15 cellular contexts compared by ENCODE assay signal in the genomic region with DNA sequence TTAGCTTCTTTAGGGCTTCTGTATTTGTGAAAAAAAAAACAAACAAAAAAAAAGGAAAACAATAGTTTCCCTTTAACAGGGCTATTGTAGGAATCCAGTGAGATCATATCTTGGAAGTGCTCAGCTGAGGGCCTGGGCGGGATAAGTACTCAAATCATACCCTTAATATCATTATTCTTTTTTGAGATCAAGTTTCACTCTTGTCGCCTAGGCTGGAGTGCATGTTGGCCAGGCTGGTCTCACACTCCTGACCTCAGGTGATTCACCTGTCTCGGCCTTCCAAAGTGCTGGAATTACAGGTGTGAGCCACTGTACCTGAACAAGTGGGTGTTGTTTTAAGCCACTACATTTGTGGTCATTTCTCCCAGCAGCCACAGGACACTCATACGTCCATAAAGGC.
DNase-seq lines count a peak whose midpoint lies in the region; ATAC-seq and TF ChIP-seq lines count a peak whose summit lies in the region.
"Had no signal": no experiment of that assay in that cellular context is flagged by ENCODE, and none has a peak within 500 bp of the region (broad histone marks: within the 10 kb centered on the region; RNA-seq: fewer than 3 reads in every experiment).

No MANE protein-coding gene starts in this region.

- H3K27me3 ChIP-seq in right atrium auricular region (no peaks in the 10 kb centered on the region), left lung (no peaks in the 10 kb centered on the region), skeletal muscle tissue (ENCODE audit: control insufficient read depth in 3 of 3, insufficient read depth in 3 of 3, low read length in 3 of 3) (no peaks in the 10 kb centered on the region)
- H3K27me3 ChIP-seq: BLaER1 treated with 17β-estradiol and CSF1 and Interleukin-3, amounts not matched to agents 10 nM and 100 nM had no signal

- H3K9me3 ChIP-seq in right atrium auricular region (no peaks in the 10 kb centered on the region), left lung (no peaks in the 10 kb centered on the region), skeletal muscle tissue (ENCODE audit: control insufficient read depth in 3 of 3, low read length in 3 of 3) (no peaks in the 10 kb centered on the region)

- H3K4me1 Mint-ChIP-seq in natural killer cell treated with Interleukin-12 subunit alpha and Interleukin-12 subunit beta and Interleukin-15 and Interleukin-18, amount 100 ng/mL, for 72 hours (ENCODE audit: low read depth in 2 of 2), result peaks cover 5 to 6% of the 10 kb centered on the region in 2 donors
- H3K4me1 Mint-ChIP-seq: CD4-positive, CD25-positive, alpha-beta regulatory T cell had no signal

- peak; percentile 2 for DNase-seq in NCI-H510A treated with DMSO at 0.1 percent for 48 hours (lab: John Stamatoyannopoulos, UW)
- DNase-seq in NCI-H510A (lab: John Stamatoyannopoulos, UW), result no peak
- no peak for DNase-seq in right atrium auricular region (ENCODE audit: low spot score)
- no peak for DNase-seq in left cardiac atrium
- DNase-seq in left lung, result peak in 1 of 2 donors; percentile 38
- DNase-seq in natural killer cell treated with Interleukin-12 subunit alpha and Interleukin-12 subunit beta and Interleukin-15 and Interleukin-18, amount 100 ng/mL, for 72 hours (ENCODE audit: low spot score), result no peak
- DNase-seq in NCI-H2171 (lab: John Stamatoyannopoulos, UW), result no peak
- DNase-seq: ACHN; CD4-positive, CD25-positive, alpha-beta regulatory T cell; DMS79; GM23248 had no signal

- TF ChIP-seq CTCF in right atrium auricular region (IDR thresholded peaks at IDR 0.05) (no peak), left lung (IDR thresholded peaks at IDR 0.05) (no peak)

- H3K4me3 ChIP-seq in right atrium auricular region (no peak overlapping the region), left lung (no peak overlapping the region), skeletal muscle tissue (ENCODE audit: low read length in 3 of 3) (no peak overlapping the region)
- H3K4me3 ChIP-seq: BLaER1 treated with 17β-estradiol and CSF1 and Interleukin-3, amounts not matched to agents 10 nM and 100 nM; GM12878; GM23248 had no signal

- ATAC-seq in left cardiac atrium, result no peak
- peak; percentile 84 for ATAC-seq in left lung
- ATAC-seq in natural killer cell treated with Interleukin-12 subunit alpha and Interleukin-12 subunit beta and Interleukin-15 and Interleukin-18, amount 100 ng/mL, for 72 hours, result no peak
- ATAC-seq: GM12878, HCT116 had no signal

- H3K4me1 ChIP-seq in right atrium auricular region (peaks cover 0 to 44% of the 10 kb centered on the region in 2 donors), left lung (no peaks in the 10 kb centered on the region), skeletal muscle tissue (ENCODE audit: control insufficient read depth in 3 of 3, insufficient read depth in 3 of 3, low read length in 3 of 3) (peaks cover 30 to 37% (median 35%) of the 10 kb centered on the region in 3 donors)

- H3K36me3 ChIP-seq in right atrium auricular region, result no peaks in the 10 kb centered on the region
- H3K36me3 ChIP-seq in left lung, result no peaks in the 10 kb centered on the region
- no peaks in the 10 kb centered on the region for H3K36me3 ChIP-seq in skeletal muscle tissue (ENCODE audit: control insufficient read depth in 3 of 3, insufficient read depth in 3 of 3, low read length in 3 of 3)
- H3K36me3 ChIP-seq: BLaER1 treated with 17β-estradiol and CSF1 and Interleukin-3, amounts not matched to agents 10 nM and 100 nM had no signal

- H3K4me3 Mint-ChIP-seq in natural killer cell treated with Interleukin-12 subunit alpha and Interleukin-12 subunit beta and Interleukin-15 and Interleukin-18, amount 100 ng/mL, for 72 hours, result no peak overlapping the region
- H3K4me3 Mint-ChIP-seq: CD4-positive, CD25-positive, alpha-beta regulatory T cell had no signal

- no peaks in the 10 kb centered on the region for H3K9me3 Mint-ChIP-seq in natural killer cell treated with Interleukin-12 subunit alpha and Interleukin-12 subunit beta and Interleukin-15 and Interleukin-18, amount 100 ng/mL, for 72 hours

- no peak overlapping the region for H3K9ac ChIP-seq in skeletal muscle tissue (ENCODE audit: low read depth in 1 of 3, low read length in 3 of 3)
- H3K9ac ChIP-seq: BLaER1 treated with 17β-estradiol and CSF1 and Interleukin-3, amounts not matched to agents 10 nM and 100 nM; GM23248 had no signal

- H3K36me3 Mint-ChIP-seq in natural killer cell treated with Interleukin-12 subunit alpha and Interleukin-12 subunit beta and Interleukin-15 and Interleukin-18, amount 100 ng/mL, for 72 hours, result peaks cover 6% of the 10 kb centered on the region
- H3K36me3 Mint-ChIP-seq: CD4-positive, CD25-positive, alpha-beta regulatory T cell had no signal

- no peak overlapping the region for H3K27ac Mint-ChIP-seq in natural killer cell treated with Interleukin-12 subunit alpha and Interleukin-12 subunit beta and Interleukin-15 and Interleukin-18, amount 100 ng/mL, for 72 hours
- H3K27ac Mint-ChIP-seq: CD4-positive, CD25-positive, alpha-beta regulatory T cell had no signal

- H3K27ac ChIP-seq in right atrium auricular region, result peak overlapping the region; percentile 57 to 88
- H3K27ac ChIP-seq in left lung, result no peak overlapping the region
- H3K27ac ChIP-seq in skeletal muscle tissue (ENCODE audit: low read depth, low read length), result peak overlapping the region; percentile 16
- H3K27ac ChIP-seq: BLaER1 treated with 17β-estradiol and CSF1 and Interleukin-3, amounts not matched to agents 10 nM and 100 nM; GM23248 had no signal

- intact Hi-C loops in left cardiac atrium (cut with DNase I) (no loop called here), left lung (cut with DNase I) (no loop called here)

- peaks cover 12 to 13% of the 10 kb centered on the region in 2 donors for H3K27me3 Mint-ChIP-seq in natural killer cell treated with Interleukin-12 subunit alpha and Interleukin-12 subunit beta and Interleukin-15 and Interleukin-18, amount 100 ng/mL, for 72 hours
- H3K27me3 Mint-ChIP-seq: CD4-positive, CD25-positive, alpha-beta regulatory T cell had no signal

Comparison
In these comparisons a context has a peak if more than half of its experiments do, and no peak if none do; other contexts are left out.
1. H3K27ac ChIP-seq: peak in right atrium auricular region (2 of 2) and skeletal muscle tissue (single experiment); none in left lung (0 of 2).